Comparison of ENCODE assay signal across 16 cellular contexts in genomic region chr9:109317311-109317978, GRCh38.
DNase-seq lines count a peak whose midpoint lies in the region; ATAC-seq and TF ChIP-seq lines count a peak whose summit lies in the region.
"Had no signal": no experiment of that assay in that cellular context is flagged by ENCODE, and none has a peak within 500 bp of the region (broad histone marks: within the 10 kb centered on the region; RNA-seq: fewer than 3 reads in every experiment).

No MANE protein-coding gene starts in this region.

- H3K4me3 Mint-ChIP-seq in nephron = peak overlapping the region; percentile 41 to 81 (median 43)
- H3K4me3 Mint-ChIP-seq: activated CD8-positive, alpha-beta T cell treated with anti-CD3 and anti-CD28 coated beads for 36 hours had no signal

- no peak overlapping the region for H3K27ac Mint-ChIP-seq in nephron
- H3K27ac Mint-ChIP-seq: activated CD8-positive, alpha-beta T cell treated with anti-CD3 and anti-CD28 coated beads for 36 hours; B cell had no signal

- peaks cover 32% of the 10 kb centered on the region for H3K4me1 Mint-ChIP-seq in nephron

- DNase-seq in DMS153 (lab: John Stamatoyannopoulos, UW) (peak; percentile 88), NCI-H1092 treated with DMSO at 0.1 percent for 48 hours (lab: John Stamatoyannopoulos, UW) (peak; percentile 95), astrocyte of the hippocampus (ENCODE audit: low read depth, low spot score) (peak; percentile 16), GM19238 (ENCODE audit: insufficient read length, low spot score) (no peak), NAMALWA (ENCODE audit: low spot score) (no peak)
- DNase-seq in activated effector memory CD4-positive, alpha-beta T cell treated with Interleukin-2 at 50 U/mL for 16 hours = no peak
- DNase-seq: activated CD8-positive, alpha-beta T cell treated with anti-CD3 and anti-CD28 coated beads for 36 hours; activated naive CD4-positive, alpha-beta T cell; DND-41; lower lobe of right lung; T1000 had no signal

- H3K27me3 Mint-ChIP-seq in nephron (ENCODE audit: low read depth) = peaks cover 71% of the 10 kb centered on the region

- ATAC-seq in HG03045 (IDR thresholded peaks at IDR 0.05; ENCODE audit: unreplicated experiment) = no peak
- ATAC-seq: activated CD8-positive, alpha-beta T cell treated with anti-CD3 and anti-CD28 coated beads for 36 hours; GM12878; lower lobe of right lung; Right ventricle myocardium inferior had no signal

- no peaks in the 10 kb centered on the region for H3K36me3 Mint-ChIP-seq in nephron (ENCODE audit: low read depth)

- TF ChIP-seq CTCF in nephron (IDR thresholded peaks at IDR 0.05; ENCODE audit: unreplicated experiment in 3 of 3) = no peak

- H3K9me3 Mint-ChIP-seq in nephron = no peaks in the 10 kb centered on the region
- H3K9me3 Mint-ChIP-seq: activated CD8-positive, alpha-beta T cell treated with anti-CD3 and anti-CD28 coated beads for 36 hours had no signal

Comparison
In these comparisons a context has a peak if more than half of its experiments do, and no peak if none do; other contexts are left out.
1. DNase-seq: peak in DMS153 (single experiment), NCI-H1092 treated with DMSO at 0.1 percent for 48 hours (single experiment) and astrocyte of the hippocampus (single experiment); none in GM19238 (single experiment), activated effector memory CD4-positive, alpha-beta T cell treated with Interleukin-2 at 50 U/mL for 16 hours (single experiment) and NAMALWA (single experiment).